10 cellular contexts compared by ENCODE assay signal in genomic region chr3:33915796-33916589, GRCh38.
A peak's percentile ranks its signal among the peaks of the same experiment; 100 is the strongest.
DNase-seq lines count a peak whose midpoint lies in the region; ATAC-seq and TF ChIP-seq lines count a peak whose summit lies in the region.
"Had no signal": no experiment of that assay in that cellular context is flagged by ENCODE, and none has a peak within 500 bp of the region (broad histone marks: within the 10 kb centered on the region; RNA-seq: fewer than 3 reads in every experiment).

No MANE protein-coding gene starts in this region.

- DNase-seq in RPMI7951 (ENCODE audit: low read depth) (peak; percentile 57), CD14-positive monocyte (ENCODE audit: low spot score) (no peak), stomach (no peak), GOT3 (lab: John Stamatoyannopoulos, UW) (no peak)
- DNase-seq in effector memory CD8-positive, alpha-beta T cell = no peak
- DNase-seq: lower lobe of right lung had no signal

- H3K36me3 ChIP-seq in gastroesophageal sphincter (no peaks in the 10 kb centered on the region), stomach (no peaks in the 10 kb centered on the region)
- H3K36me3 ChIP-seq: lower lobe of right lung had no signal

- 41 to 52% methylated on average over 4 to 8 of the region's 9 CpGs for WGBS in gastroesophageal sphincter (ENCODE audit: low coverage in 1 of 2), 2 donors
- 36 to 48% (median 38%) methylated on average over 9 of the region's 9 CpGs for WGBS in stomach, 5 donors

- H3K9me3 Mint-ChIP-seq in CD14-positive monocyte = peaks cover 0 to 3% (median 0%) of the 10 kb centered on the region in 7 donors
- no peaks in the 10 kb centered on the region for H3K9me3 Mint-ChIP-seq in effector memory CD8-positive, alpha-beta T cell
- H3K9me3 Mint-ChIP-seq: T-cell had no signal

- H3K9me3 ChIP-seq in gastroesophageal sphincter (no peaks in the 10 kb centered on the region), stomach (no peaks in the 10 kb centered on the region)
- H3K9me3 ChIP-seq: lower lobe of right lung had no signal

- intact Hi-C loops in CD14-positive monocyte (cut with micrococcal nuclease) (no loop called here), stomach (cut with DNase I; ENCODE audit: low total_unique reads) (no loop called here)

- H3K36me3 Mint-ChIP-seq in CD14-positive monocyte = no peaks in the 10 kb centered on the region
- no peaks in the 10 kb centered on the region for H3K36me3 Mint-ChIP-seq in effector memory CD8-positive, alpha-beta T cell (ENCODE audit: insufficient read depth)
- H3K36me3 Mint-ChIP-seq: T-cell had no signal

- no peaks in the 10 kb centered on the region for H3K27me3 Mint-ChIP-seq in CD14-positive monocyte (ENCODE audit: low read depth in 3 of 3)
- peaks cover 11 to 16% of the 10 kb centered on the region in 2 donors for H3K27me3 Mint-ChIP-seq in effector memory CD8-positive, alpha-beta T cell

- H3K4me1 Mint-ChIP-seq in CD14-positive monocyte = peaks cover 16% of the 10 kb centered on the region
- H3K4me1 Mint-ChIP-seq in effector memory CD8-positive, alpha-beta T cell (ENCODE audit: low read depth in 2 of 2) = peaks cover 4 to 5% of the 10 kb centered on the region in 2 donors

- TF ChIP-seq CTCF in gastroesophageal sphincter (IDR thresholded peaks at IDR 0.05) (peak in 3 of 4 experiments; percentile 7 to 18 (median 9)), CD14-positive monocyte (IDR thresholded peaks at IDR 0.05) (no peak), stomach (IDR thresholded peaks at IDR 0.05) (no peak)

- H3K27me3 ChIP-seq in gastroesophageal sphincter (no peaks in the 10 kb centered on the region), stomach (peaks cover 0 to 3% (median 0%) of the 10 kb centered on the region in 3 donors)

- no peak overlapping the region for H3K27ac ChIP-seq in gastroesophageal sphincter
- H3K27ac ChIP-seq in stomach = no peak overlapping the region
- H3K27ac ChIP-seq: lower lobe of right lung had no signal

- H3K27ac Mint-ChIP-seq in CD14-positive monocyte = no peak overlapping the region
- no peak overlapping the region for H3K27ac Mint-ChIP-seq in effector memory CD8-positive, alpha-beta T cell
- H3K27ac Mint-ChIP-seq: T-cell had no signal

- H3K4me1 ChIP-seq in gastroesophageal sphincter (no peaks in the 10 kb centered on the region), stomach (no peaks in the 10 kb centered on the region)
- H3K4me1 ChIP-seq: lower lobe of right lung had no signal

- H3K4me3 Mint-ChIP-seq in CD14-positive monocyte = no peak overlapping the region
- no peak overlapping the region for H3K4me3 Mint-ChIP-seq in effector memory CD8-positive, alpha-beta T cell
- H3K4me3 Mint-ChIP-seq: T-cell had no signal

- ATAC-seq in GM18868 (IDR thresholded peaks at IDR 0.05; ENCODE audit: unreplicated experiment) (peak; percentile 90), HG02885 (IDR thresholded peaks at IDR 0.05; ENCODE audit: poor library complexity, unreplicated experiment) (peak; percentile 60), gastroesophageal sphincter (no peak)
- no peak for ATAC-seq in effector memory CD8-positive, alpha-beta T cell (replicated peaks)
- ATAC-seq: T-cell had no signal

- TF ChIP-seq EP300 in gastroesophageal sphincter (IDR thresholded peaks at IDR 0.05) (no peak), stomach (IDR thresholded peaks at IDR 0.05) (no peak)

- H3K4me3 ChIP-seq in gastroesophageal sphincter (no peak overlapping the region), stomach (no peak overlapping the region)
- H3K4me3 ChIP-seq: lower lobe of right lung had no signal

- no peak for TF ChIP-seq POLR2A in gastroesophageal sphincter (IDR thresholded peaks at IDR 0.05)
- no peak for TF ChIP-seq POLR2A in stomach (IDR thresholded peaks at IDR 0.05)

Comparison
In these comparisons a context has a peak if more than half of its experiments do, and no peak if none do; other contexts are left out.
1. ATAC-seq: peak in GM18868 (single experiment) and HG02885 (single experiment); none in gastroesophageal sphincter (single experiment) and effector memory CD8-positive, alpha-beta T cell (single experiment).
2. CTCF ChIP-seq: peak in gastroesophageal sphincter (3 of 4); none in CD14-positive monocyte (single experiment) and stomach (0 of 7).